In genomic region chr7:36985866-36986402, GRCh38 we compare ENCODE assay signal across 9 cellular contexts.
DNase-seq lines count a peak whose midpoint lies in the region; ATAC-seq and TF ChIP-seq lines count a peak whose summit lies in the region.
"Had no signal": no experiment of that assay in that cellular context is flagged by ENCODE, and none has a peak within 500 bp of the region (broad histone marks: within the 10 kb centered on the region; RNA-seq: fewer than 3 reads in every experiment).

No MANE protein-coding gene starts in this region.

- no peaks in the 10 kb centered on the region for H3K79me1 ChIP-seq in mesendoderm (ENCODE audit: low read length)

- TF ChIP-seq CTCF in CD8-positive, alpha-beta T cell (IDR thresholded peaks at IDR 0.05): no peak
- TF ChIP-seq CTCF in endothelial cell (IDR thresholded peaks at IDR 0.05; ENCODE audit: unreplicated experiment): no peak

- no peaks in the 10 kb centered on the region for H3K9me3 Mint-ChIP-seq in CD8-positive, alpha-beta T cell
- H3K9me3 Mint-ChIP-seq in endothelial cell (ENCODE audit: unreplicated experiment): no peaks in the 10 kb centered on the region

- no peak overlapping the region for H3K56ac ChIP-seq in mesendoderm (ENCODE audit: low read length)

- H3K36me3 ChIP-seq in mesendoderm (ENCODE audit: control insufficient read depth, insufficient read depth, low read length) (no peaks in the 10 kb centered on the region), H7 (replicated peaks; ENCODE audit: control insufficient read depth, insufficient read depth, low read length) (no peaks in the 10 kb centered on the region)
- H3K36me3 ChIP-seq in CD8-positive, alpha-beta T cell (ENCODE audit: insufficient read depth, low read length): no peaks in the 10 kb centered on the region
- H3K36me3 ChIP-seq: upper lobe of right lung had no signal

- POLR2A ChIA-PET in CD8-positive, alpha-beta T cell (lab: Charles Lee): no interaction called here

- no peak overlapping the region for H3K4me2 ChIP-seq in mesendoderm (ENCODE audit: low read length)

- no peak overlapping the region for H2BK5ac ChIP-seq in mesendoderm (ENCODE audit: low read length)

- no peak overlapping the region for H3K23ac ChIP-seq in mesendoderm (ENCODE audit: low read length)

- H3K27me3 ChIP-seq in mesendoderm (ENCODE audit: insufficient read depth, low read length, poor library complexity): no peaks in the 10 kb centered on the region
- no peaks in the 10 kb centered on the region for H3K27me3 ChIP-seq in H7 (ENCODE audit: control insufficient read depth, insufficient read depth, low read length)
- H3K27me3 ChIP-seq in CD8-positive, alpha-beta T cell (ENCODE audit: insufficient read depth, low read length): no peaks in the 10 kb centered on the region
- H3K27me3 ChIP-seq: upper lobe of right lung had no signal

- H3K4ac ChIP-seq in mesendoderm (ENCODE audit: low read depth, low read length): no peak overlapping the region

- no peak overlapping the region for H4K8ac ChIP-seq in mesendoderm (ENCODE audit: low read depth, low read length)

- H3K27ac ChIP-seq in mesendoderm (ENCODE audit: low read depth, low read length): no peak overlapping the region
- no peak overlapping the region for H3K27ac ChIP-seq in CD8-positive, alpha-beta T cell (ENCODE audit: low read depth, low read length)
- H3K27ac ChIP-seq: upper lobe of right lung had no signal

- H3K9me3 ChIP-seq in CD8-positive, alpha-beta T cell (ENCODE audit: low read length): no peaks in the 10 kb centered on the region
- H3K9me3 ChIP-seq: upper lobe of right lung had no signal

- no peak overlapping the region for H2BK15ac ChIP-seq in mesendoderm (replicated peaks; ENCODE audit: low read depth)

- intact Hi-C loops in CD8-positive, alpha-beta T cell (cut with DNase I, micrococcal nuclease): loop anchor here (5.0 kb wide), 2 partner anchors 196 to 304 kb away; no protein-coding TSS in a partner anchor

- H3K4me3 ChIP-seq in mesendoderm (ENCODE audit: low read length): no peak overlapping the region
- H3K4me3 ChIP-seq in H7 (ENCODE audit: insufficient read depth, low read depth, low read length): no peak overlapping the region
- no peak overlapping the region for H3K4me3 ChIP-seq in CD8-positive, alpha-beta T cell (ENCODE audit: low read depth, low read length)
- H3K4me3 ChIP-seq: upper lobe of right lung had no signal

- peak; percentile 73 for ATAC-seq in SK-N-SH treated with all-trans-retinoic acid at 6 μM for 48 hours
- no peak for ATAC-seq in CD8-positive, alpha-beta T cell
- ATAC-seq in GM18511 (IDR thresholded peaks at IDR 0.05; ENCODE audit: unreplicated experiment): no peak
- ATAC-seq: upper lobe of right lung had no signal

- DNase-seq in DMS 273 (lab: John Stamatoyannopoulos, UW; ENCODE audit: unreplicated experiment): peak; percentile 95
- peak; percentile 38 for DNase-seq in NCI-H2081 treated with DMSO at 0.1 percent for 48 hours (lab: John Stamatoyannopoulos, UW)
- no peak for DNase-seq in mesendoderm
- no peak for DNase-seq in H7
- DNase-seq in CD8-positive, alpha-beta T cell: no peak
- no peak for DNase-seq in endothelial cell (ENCODE audit: low spot score)
- DNase-seq: upper lobe of right lung had no signal

- peaks cover 46% of the 10 kb centered on the region for H3K4me1 Mint-ChIP-seq in CD8-positive, alpha-beta T cell (ENCODE audit: low read depth)
- peaks cover 6% of the 10 kb centered on the region for H3K4me1 Mint-ChIP-seq in endothelial cell (ENCODE audit: unreplicated experiment)

- no peak overlapping the region for H3K4me3 Mint-ChIP-seq in CD8-positive, alpha-beta T cell
- no peak overlapping the region for H3K4me3 Mint-ChIP-seq in endothelial cell (ENCODE audit: unreplicated experiment)

- CTCF ChIA-PET in CD8-positive, alpha-beta T cell (lab: Charles Lee): interaction anchor here (0.7 to 3.9 kb wide), 10 partner anchors 8 to 315 kb away, joined by 3 to 30 read pairs (median 4); no protein-coding TSS in a partner anchor

- H3K4me1 ChIP-seq in mesendoderm (ENCODE audit: control insufficient read depth, low read depth, low read length): peaks cover 4% of the 10 kb centered on the region
- H3K4me1 ChIP-seq in CD8-positive, alpha-beta T cell (ENCODE audit: insufficient read depth, low read length): no peaks in the 10 kb centered on the region

- peak overlapping the region; percentile 12 for H3K18ac ChIP-seq in mesendoderm (ENCODE audit: low read length)

- no peak overlapping the region for H2BK120ac ChIP-seq in mesendoderm (ENCODE audit: low read depth, low read length)

- no peak overlapping the region for H3K9ac ChIP-seq in mesendoderm (ENCODE audit: low read length)

- H3K27me3 Mint-ChIP-seq in CD8-positive, alpha-beta T cell (ENCODE audit: low read depth): no peaks in the 10 kb centered on the region
- H3K27me3 Mint-ChIP-seq in endothelial cell (ENCODE audit: unreplicated experiment): peaks cover 3% of the 10 kb centered on the region

- H3K36me3 Mint-ChIP-seq in CD8-positive, alpha-beta T cell: peaks cover 2% of the 10 kb centered on the region
- no peaks in the 10 kb centered on the region for H3K36me3 Mint-ChIP-seq in endothelial cell (ENCODE audit: low read depth, unreplicated experiment)

- no peak overlapping the region for H3K27ac Mint-ChIP-seq in CD8-positive, alpha-beta T cell
- H3K27ac Mint-ChIP-seq in endothelial cell (ENCODE audit: unreplicated experiment): no peak overlapping the region

- no peak overlapping the region for H4K5ac ChIP-seq in mesendoderm (ENCODE audit: low read length)

- H3K79me2 ChIP-seq in mesendoderm (ENCODE audit: control insufficient read depth, insufficient read depth, low read length): no peaks in the 10 kb centered on the region

- no CpG with 5 or more reads among the region's 13 CpGs for WGBS in mesendoderm (ENCODE audit: extremely low coverage, insufficient coverage, low lambda C conversion rate)

- no peak overlapping the region for H2AK5ac ChIP-seq in mesendoderm (ENCODE audit: low read length)

TF ChIP-seq in SK-N-SH treated with all-trans-retinoic acid at 6 μM for 48 hours, 23 proteins besides CTCF, POLR2A, EP300 and RAD21:
- TF ChIP-seq POU6F1 (CRISPR knock-in tag; IDR thresholded peaks at IDR 0.05; ENCODE audit: borderline replicate concordance, low read depth) (no peak), ZNF70 (CRISPR knock-in tag; IDR thresholded peaks at IDR 0.05) (peak; percentile 16; the same call in 1 of the 2 replicates)

Comparison
In these comparisons a context has a peak if more than half of its experiments do, and no peak if none do; other contexts are left out.
1. DNase-seq: peak in DMS 273 (single experiment) and NCI-H2081 treated with DMSO at 0.1 percent for 48 hours (single experiment); none in mesendoderm (single experiment), H7 (single experiment), CD8-positive, alpha-beta T cell (0 of 7) and endothelial cell (single experiment).